ENCODE assay signal across 1 cellular context in the genomic region with DNA sequence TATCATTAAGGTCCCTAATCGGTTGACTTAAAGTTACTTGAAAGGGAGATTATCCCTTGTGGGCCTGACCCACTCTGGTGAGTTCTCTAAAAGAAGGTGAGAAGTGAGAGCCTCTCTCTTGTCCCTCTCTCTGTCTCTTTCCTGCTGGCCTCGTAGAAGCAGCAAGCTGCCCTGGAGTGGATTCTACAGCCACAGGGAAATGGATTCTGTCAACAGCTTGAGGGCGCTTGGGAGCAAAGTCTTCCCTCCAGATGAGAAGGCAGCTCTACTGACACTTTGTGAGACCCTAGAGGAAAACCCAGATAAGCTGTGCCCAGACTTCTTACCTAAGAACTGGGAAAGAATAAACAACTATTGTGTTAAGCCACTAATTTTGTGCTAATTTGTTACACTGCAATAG.
TF ChIP-seq lines count a peak whose summit lies in the region.

No MANE protein-coding gene starts in this region.

TF ChIP-seq in HepG2, 621 proteins besides CTCF, POLR2A, EP300 and RAD21 (continued from another document):
- TF ChIP-seq PRDM15 (CRISPR knock-in tag; IDR thresholded peaks at IDR 0.05) (peak; percentile 79), TRIM24 (CRISPR knock-in tag; IDR thresholded peaks at IDR 0.05) (no peak)
